Comparison of ENCODE assay signal across 29 cellular contexts in genomic region chr3:54814224-54814623, GRCh38.
DNase-seq lines count a peak whose midpoint lies in the region; ATAC-seq, FAIRE-seq and TF ChIP-seq lines count a peak whose summit lies in the region.
"Had no signal": no experiment of that assay in that cellular context is flagged by ENCODE, and none has a peak within 500 bp of the region (broad histone marks: within the 10 kb centered on the region; RNA-seq: fewer than 3 reads in every experiment).

No MANE protein-coding gene starts in this region.

- H4K20me1 ChIP-seq in H1 (replicated peaks in 1 of 2; ENCODE audit: control insufficient read depth in 1 of 2, insufficient read depth in 2 of 2, low read length in 2 of 2) = no peaks in the 10 kb centered on the region
- H4K20me1 ChIP-seq in GM23338 (replicated peaks; ENCODE audit: insufficient read depth) = peaks cover 5% of the 10 kb centered on the region; the same call in 1 of the 2 replicates
- H4K20me1 ChIP-seq: BLaER1 had no signal

- CTCF ChIA-PET in H1 (lab: Charles Lee; ENCODE audit: partially characterized antibody) = interaction anchor here (0.9 to 5.0 kb wide), 2 partner anchors 16 to 29 kb away, joined by 3 to 26 read pairs; no protein-coding TSS in a partner anchor

- H2BK15ac ChIP-seq in H1 (ENCODE audit: low read length) = no peak overlapping the region

- no peak overlapping the region for H4K5ac ChIP-seq in H1 (ENCODE audit: insufficient read length, low read depth, low read length)

- no peak overlapping the region for H3K9ac ChIP-seq in H1 (replicated peaks in 1 of 4; ENCODE audit: extremely low read depth in 1 of 4, low read depth in 3 of 4, low read length in 3 of 4)
- H3K9ac ChIP-seq: BLaER1 had no signal

- no peak overlapping the region for H3K14ac ChIP-seq in H1 (ENCODE audit: insufficient read length)

- H3K4me3 Mint-ChIP-seq in osteocyte (ENCODE audit: unreplicated experiment) = no peak overlapping the region
- H3K4me3 Mint-ChIP-seq in GM23338 = no peak overlapping the region
- H3K4me3 Mint-ChIP-seq: CD14-positive monocyte; CD4-positive, alpha-beta memory T cell; CD8-positive, alpha-beta memory T cell had no signal

- TF ChIP-seq POLR2A in H1 (IDR thresholded peaks at IDR 0.05; ENCODE audit: control extremely low read depth in 1 of 2, low read depth in 2 of 2, low read length in 2 of 2) = no peak

- no peak overlapping the region for H2AFZ ChIP-seq in H1 (ENCODE audit: low read length)
- H2AFZ ChIP-seq in GM23338 = no peak overlapping the region

- no peak overlapping the region for H2BK5ac ChIP-seq in H1 (ENCODE audit: low read depth, low read length)

- WGBS in H1 (ENCODE audit: extremely low coverage in 1 of 2, insufficient coverage in 1 of 2, insufficient read length in 1 of 2, insufficient replicate concordance in 2 of 2, low coverage in 1 of 2, low lambda C conversion rate in 2 of 2, missing lambda C conversion rate in 1 of 2), 2 experiments = 94% methylated on average over 3 of the region's 3 CpGs; no CpG with 5 or more reads in 1 of the 2 experiments
- 94 to 97% methylated on average over 2 to 3 of the region's 3 CpGs for WGBS in mesodermal cell (ENCODE audit: insufficient coverage in 2 of 2), 2 experiments

- no peak overlapping the region for H3K4ac ChIP-seq in H1 (replicated peaks; ENCODE audit: insufficient read length, low read depth, low read length)

- no peak overlapping the region for H3K56ac ChIP-seq in H1 (replicated peaks; ENCODE audit: insufficient read length, low read depth, low read length)

- H3K4me2 ChIP-seq in H1 (ENCODE audit: insufficient read depth in 1 of 2, low read depth in 2 of 2, low read length in 2 of 2) = no peak overlapping the region
- no peak overlapping the region for H3K4me2 ChIP-seq in GM23338
- H3K4me2 ChIP-seq: BLaER1 had no signal

- H3K27ac ChIP-seq in H1 (ENCODE audit: low read depth, low read length) (no peak overlapping the region), mesodermal cell (ENCODE audit: low read depth, low read length, severe bottlenecking) (peak overlapping the region; percentile 45), GM23338 (ENCODE audit: low read depth) (no peak overlapping the region)
- H3K27ac ChIP-seq: BLaER1 had no signal

- POLR2A ChIA-PET in H1 (lab: Charles Lee; ENCODE audit: partially characterized antibody) = interaction anchor here (1.6 kb wide), 1 partner anchor 183 kb away, joined by 4 read pairs; no protein-coding TSS in a partner anchor

- H2AK5ac ChIP-seq in H1 (ENCODE audit: low read depth, low read length) = no peak overlapping the region

- no peak for FAIRE-seq in H1 (lab: Jason Lieb, UNC)
- FAIRE-seq: A204.1, GM12878, GM12892, GM18507 had no signal

- no peak overlapping the region for H2BK120ac ChIP-seq in H1 (replicated peaks; ENCODE audit: low read depth, low read length)

- no peak overlapping the region for H3K4me3 ChIP-seq in H1 (ENCODE audit: extremely low read depth in 1 of 4, insufficient read depth in 2 of 4, low read depth in 3 of 4, low read length in 4 of 4)
- H3K4me3 ChIP-seq in mesodermal cell (ENCODE audit: extremely low read depth, insufficient read depth, low read length, poor library complexity, severe bottlenecking) = no peak overlapping the region
- no peak overlapping the region for H3K4me3 ChIP-seq in GM23338
- H3K4me3 ChIP-seq: BLaER1, GM12878 had no signal

- H3K36me3 ChIP-seq in H1 (ENCODE audit: control insufficient read depth in 2 of 4, insufficient read depth in 4 of 4, low read length in 3 of 4) = no peaks in the 10 kb centered on the region
- no peaks in the 10 kb centered on the region for H3K36me3 ChIP-seq in mesodermal cell (ENCODE audit: control insufficient read depth, insufficient read depth, low read length)
- H3K36me3 ChIP-seq in GM23338 (ENCODE audit: insufficient read depth) = no peaks in the 10 kb centered on the region
- H3K36me3 ChIP-seq: BE2C, BLaER1 had no signal

- no peak for TF ChIP-seq RAD21 in H1 (IDR thresholded peaks at IDR 0.05 in 1 of 2, conservative IDR thresholded peaks at IDR 0.05 in 1 of 2; ENCODE audit: low read depth in 2 of 2, low read length in 2 of 2)

- TF ChIP-seq CTCF in H1 (IDR thresholded peaks at IDR 0.05; ENCODE audit: control extremely low read depth in 1 of 3, insufficient read depth in 1 of 3, low read depth in 1 of 3, low read length in 3 of 3) (no peak), osteocyte (IDR thresholded peaks at IDR 0.05) (no peak), GM23338 (conservative IDR thresholded peaks at IDR 0.05; ENCODE audit: low read depth in 2 of 2) (no peak)

- DNase-seq in H1 (ENCODE audit: low read depth in 1 of 2, low spot score in 2 of 2) = peak in 1 of 2 experiments; percentile 33
- DNase-seq in islet precursor cell = peak; percentile 55
- DNase-seq in osteocyte (ENCODE audit: extremely low spot score, unreplicated experiment) = peak; percentile 53
- DNase-seq in foreskin melanocyte = no peak
- DNase-seq in GOT3 (lab: John Stamatoyannopoulos, UW) = no peak
- DNase-seq in GM23338 (ENCODE audit: low spot score) = no peak
- DNase-seq: 8988T; ACHN; BE2C; C1 segment of cervical spinal cord; CD4-positive, alpha-beta memory T cell; CD4-positive, CD25-positive, alpha-beta regulatory T cell; CD8-positive, alpha-beta memory T cell; COR-L47; DMS 273 treated with DMSO at 0.1 percent for 48 hours; DMS153; DMS53; DMS79; DND-41; EL; GDM1 had no signal

- peak overlapping the region; percentile 1 for H4K91ac ChIP-seq in H1 (replicated peaks; ENCODE audit: insufficient read length, low read length)

- H2BK20ac ChIP-seq in H1 (ENCODE audit: low read length) = no peak overlapping the region

- H3K79me1 ChIP-seq in H1 (ENCODE audit: low read depth, low read length) = no peaks in the 10 kb centered on the region

- H3K27ac Mint-ChIP-seq in osteocyte (ENCODE audit: unreplicated experiment) (no peak overlapping the region), GM23338 (no peak overlapping the region)
- H3K27ac Mint-ChIP-seq: CD14-positive monocyte; CD4-positive, alpha-beta memory T cell; CD4-positive, CD25-positive, alpha-beta regulatory T cell; CD8-positive, alpha-beta memory T cell had no signal

- no peak overlapping the region for H3K18ac ChIP-seq in H1 (ENCODE audit: extremely low read depth, low read length)

- no peaks in the 10 kb centered on the region; a peak in 1 of 7 replicates for H3K4me1 ChIP-seq in H1 (replicated peaks in 1 of 4; ENCODE audit: control insufficient read depth in 3 of 4, insufficient read depth in 4 of 4, low read length in 3 of 4)
- peaks cover 22% of the 10 kb centered on the region for H3K4me1 ChIP-seq in mesodermal cell (ENCODE audit: control insufficient read depth, insufficient read depth, low read length, poor library complexity, severe bottlenecking)
- H3K4me1 ChIP-seq in GM23338 (ENCODE audit: insufficient read depth) = no peaks in the 10 kb centered on the region; the same call in 1 of the 2 replicates
- H3K4me1 ChIP-seq: BE2C, BLaER1 had no signal

- H2BK12ac ChIP-seq in H1 (ENCODE audit: low read depth, low read length) = no peak overlapping the region

- H3K27me3 Mint-ChIP-seq in osteocyte (ENCODE audit: unreplicated experiment) (peaks cover 10% of the 10 kb centered on the region), GM23338 (ENCODE audit: insufficient read depth, low read depth, poor library complexity) (peaks cover 30% of the 10 kb centered on the region)
- H3K27me3 Mint-ChIP-seq: CD4-positive, alpha-beta memory T cell; CD4-positive, CD25-positive, alpha-beta regulatory T cell; CD8-positive, alpha-beta memory T cell had no signal

- no peak for TF ChIP-seq EP300 in H1 (IDR thresholded peaks at IDR 0.05; ENCODE audit: borderline replicate concordance in 1 of 2, low read depth in 2 of 2, low read length in 2 of 2)

- no peak for ATAC-seq in GM23338
- no peak for ATAC-seq in HG02588 (IDR thresholded peaks at IDR 0.05; ENCODE audit: unreplicated experiment)
- ATAC-seq: GM12878 had no signal

- H3K27me3 ChIP-seq in H1 (replicated peaks in 1 of 4; ENCODE audit: control insufficient read depth in 3 of 4, extremely low read depth in 1 of 4, insufficient read depth in 3 of 4, low read length in 3 of 4) (peaks cover 8 to 24% (median 16%) of the 10 kb centered on the region in 4 experiments), GM23338 (ENCODE audit: insufficient read depth) (peaks cover 29% of the 10 kb centered on the region)
- H3K27me3 ChIP-seq: BE2C, BLaER1 had no signal

- peaks cover 8% of the 10 kb centered on the region; the same call in 1 of the 2 replicates for H3K9me2 ChIP-seq in GM23338 (ENCODE audit: insufficient read depth)

- H3K36me3 Mint-ChIP-seq in osteocyte (ENCODE audit: unreplicated experiment) (no peaks in the 10 kb centered on the region), GM23338 (ENCODE audit: low read depth) (peaks cover 9% of the 10 kb centered on the region; the same call in 1 of the 3 replicates)
- H3K36me3 Mint-ChIP-seq: CD14-positive monocyte; CD4-positive, alpha-beta memory T cell; CD4-positive, CD25-positive, alpha-beta regulatory T cell; CD8-positive, alpha-beta memory T cell had no signal

- no peaks in the 10 kb centered on the region for H3K9me3 ChIP-seq in H1 (ENCODE audit: insufficient read depth in 2 of 2, low read depth in 1 of 2, low read length in 1 of 2)
- no peaks in the 10 kb centered on the region for H3K9me3 ChIP-seq in mesodermal cell (ENCODE audit: control insufficient read depth, low read length)
- H3K9me3 ChIP-seq: BE2C, BLaER1 had no signal

- H3K79me2 ChIP-seq in H1 (ENCODE audit: control insufficient read depth in 1 of 2, insufficient read depth in 2 of 2, low read length in 2 of 2) (no peaks in the 10 kb centered on the region), GM23338 (replicated peaks; ENCODE audit: insufficient read depth) (no peaks in the 10 kb centered on the region)

- H3K4me1 Mint-ChIP-seq in osteocyte (ENCODE audit: unreplicated experiment) (no peaks in the 10 kb centered on the region), GM23338 (no peaks in the 10 kb centered on the region)
- H3K4me1 Mint-ChIP-seq: CD14-positive monocyte; CD4-positive, alpha-beta memory T cell; CD4-positive, CD25-positive, alpha-beta regulatory T cell; CD8-positive, alpha-beta memory T cell had no signal

- H3K23ac ChIP-seq in H1 (ENCODE audit: insufficient read length) = no peak overlapping the region

- no peaks in the 10 kb centered on the region for H3K23me2 ChIP-seq in H1 (ENCODE audit: low read depth, low read length)

- no peaks in the 10 kb centered on the region for H3F3A ChIP-seq in GM23338 (replicated peaks; ENCODE audit: low read depth)

- no peak overlapping the region for H4K8ac ChIP-seq in H1 (ENCODE audit: extremely low read depth, insufficient read depth, low read length)

- H3K9me3 Mint-ChIP-seq in osteocyte (ENCODE audit: unreplicated experiment) (no peaks in the 10 kb centered on the region), GM23338 (no peaks in the 10 kb centered on the region; the same call in 2 of the 3 replicates)

TF ChIP-seq in H1, 55 proteins besides CTCF, POLR2A, EP300 and RAD21 (continues in another document):
- no peak for TF ChIP-seq KDM5A (IDR thresholded peaks at IDR 0.05; ENCODE audit: low read length)
- no peak for TF ChIP-seq CTBP2 (IDR thresholded peaks at IDR 0.05; ENCODE audit: borderline replicate concordance, insufficient read depth, insufficient read length, low read length)

TF ChIP-seq in GM23338, 12 proteins besides CTCF, POLR2A, EP300 and RAD21 (continues in another document):
- TF ChIP-seq ZNF114 (CRISPR knock-in tag; IDR thresholded peaks at IDR 0.05) (no peak), JUNB (IDR thresholded peaks at IDR 0.05; ENCODE audit: unreplicated experiment) (no peak)

Comparison
In these comparisons a context has a peak if more than half of its experiments do, and no peak if none do; other contexts are left out.
1. DNase-seq: peak in islet precursor cell (single experiment) and osteocyte (single experiment); none in foreskin melanocyte (single experiment), GOT3 (single experiment) and GM23338 (single experiment).